1 cellular context compared by ENCODE assay signal in genomic region chr1:89938171-89939055, GRCh38.
TF ChIP-seq lines count a peak whose summit lies in the region.

No MANE protein-coding gene starts in this region.

TF ChIP-seq in HepG2, 621 proteins besides CTCF, POLR2A, EP300 and RAD21 (continued from another document):
- TF ChIP-seq ZHX2 (IDR thresholded peaks at IDR 0.05; ENCODE audit: low read depth) (no peak), ZHX2 (CRISPR knock-in tag; IDR thresholded peaks at IDR 0.05; ENCODE audit: borderline replicate concordance) (no peak)
